Comparison of ENCODE assay signal across 28 cellular contexts in genomic region chr2:72681016-72681995, GRCh38.
A peak's percentile ranks its signal among the peaks of the same experiment; 100 is the strongest.
DNase-seq lines count a peak whose midpoint lies in the region; ATAC-seq and TF ChIP-seq lines count a peak whose summit lies in the region.
"Had no signal": no experiment of that assay in that cellular context is flagged by ENCODE, and none has a peak within 500 bp of the region (broad histone marks: within the 10 kb centered on the region; RNA-seq: fewer than 3 reads in every experiment).

No MANE protein-coding gene starts in this region.

- no peak overlapping the region for H3K4me3 Mint-ChIP-seq in stimulated activated naive CD8-positive, alpha-beta T cell treated with anti-CD3 and anti-CD28 coated beads, Interleukin-15, amount 100 ng/mL, for 72 hours
- H3K4me3 Mint-ChIP-seq: activated CD8-positive, alpha-beta T cell treated with anti-CD3 and anti-CD28 coated beads for 36 hours; activated naive CD8-positive, alpha-beta T cell; naive B cell had no signal

- no peak for TF ChIP-seq CTCF in choroid plexus epithelial cell (conservative IDR thresholded peaks at IDR 0.05; ENCODE audit: low read depth, low read length)

- no peaks in the 10 kb centered on the region for H3K27me3 Mint-ChIP-seq in stimulated activated naive CD8-positive, alpha-beta T cell treated with anti-CD3 and anti-CD28 coated beads, Interleukin-15, amount 100 ng/mL, for 72 hours
- H3K27me3 Mint-ChIP-seq: activated CD8-positive, alpha-beta T cell treated with anti-CD3 and anti-CD28 coated beads for 36 hours; activated naive CD8-positive, alpha-beta T cell; naive B cell had no signal

- H3K9me3 Mint-ChIP-seq in stimulated activated naive CD8-positive, alpha-beta T cell treated with anti-CD3 and anti-CD28 coated beads, Interleukin-15, amount 100 ng/mL, for 72 hours: no peaks in the 10 kb centered on the region
- H3K9me3 Mint-ChIP-seq: activated CD8-positive, alpha-beta T cell treated with anti-CD3 and anti-CD28 coated beads for 36 hours; activated T-helper 2 cell treated with anti-CD3 and anti-CD28 coated beads, Interferon-gamma antibody, Interleukin-2, Interleukin-4, amounts not matched to agents 10 μg/mL and 5 μg/mL and 100 μg/mL, durations not matched to agents 14 hours and 24 hours and 36 hours; naive B cell had no signal

- no peak for DNase-seq in stimulated activated naive CD8-positive, alpha-beta T cell treated with anti-CD3 and anti-CD28 coated beads, Interleukin-15, amount 100 ng/mL, for 72 hours
- no peak for DNase-seq in stimulated activated naive CD8-positive, alpha-beta T cell treated with anti-CD3 and anti-CD28 coated beads, Interleukin-15, Interleukin-2, amounts not matched to agents 100 U/mL and 50 U/mL, for 24 hours
- peak; percentile 27 for DNase-seq in choroid plexus epithelial cell (ENCODE audit: low read depth)
- peak; percentile 12 for DNase-seq in kidney tubule cell (ENCODE audit: low spot score)
- no peak for DNase-seq in germinal center (ENCODE audit: low spot score)
- DNase-seq in NCI-H2227 (lab: John Stamatoyannopoulos, UW; ENCODE audit: unreplicated experiment): no peak
- DNase-seq in DMS53 (lab: John Stamatoyannopoulos, UW): no peak
- DNase-seq in activated effector memory CD4-positive, alpha-beta T cell treated with anti-CD3 and anti-CD28 coated beads, Interleukin-2, amount 50 U/mL, for 16 hours: no peak
- DNase-seq: ACHN; activated CD8-positive, alpha-beta T cell treated with anti-CD3 and anti-CD28 coated beads for 36 hours; dorsolateral prefrontal cortex; heart left ventricle; KG1; mesendoderm; naive B cell; NCI-H1417; NCI-H2029 treated with DMSO at 0.1 percent for 48 hours; NCI-H345; NCI-H748 treated with DMSO at 0.1 percent for 48 hours; stomach; T-helper 2 cell; thyroid gland had no signal

- no peak overlapping the region for H3K4me3 ChIP-seq in choroid plexus epithelial cell (ENCODE audit: low read depth, low read length)
- H3K4me3 ChIP-seq: ascending aorta, BLaER1, dorsolateral prefrontal cortex, heart left ventricle, prostate gland, skin epidermis, stomach, thyroid gland had no signal

- no peaks in the 10 kb centered on the region for H3K4me1 Mint-ChIP-seq in stimulated activated naive CD8-positive, alpha-beta T cell treated with anti-CD3 and anti-CD28 coated beads, Interleukin-15, amount 100 ng/mL, for 72 hours
- H3K4me1 Mint-ChIP-seq: naive B cell had no signal

- peak overlapping the region; percentile 3 to 79 for H3K27ac Mint-ChIP-seq in stimulated activated naive CD8-positive, alpha-beta T cell treated with anti-CD3 and anti-CD28 coated beads, Interleukin-15, amount 100 ng/mL, for 72 hours
- H3K27ac Mint-ChIP-seq: activated CD8-positive, alpha-beta T cell treated with anti-CD3 and anti-CD28 coated beads for 36 hours; activated naive CD8-positive, alpha-beta T cell; activated T-helper 2 cell treated with anti-CD3 and anti-CD28 coated beads, Interferon-gamma antibody, Interleukin-2, Interleukin-4, amounts not matched to agents 10 μg/mL and 5 μg/mL and 100 μg/mL, durations not matched to agents 14 hours and 24 hours and 36 hours; naive B cell had no signal

- no peak for ATAC-seq in stimulated activated naive CD8-positive, alpha-beta T cell treated with anti-CD3 and anti-CD28 coated beads, Interleukin-15, amount 100 ng/mL, for 72 hours
- no peak for ATAC-seq in stimulated activated naive CD8-positive, alpha-beta T cell treated with anti-CD3 and anti-CD28 coated beads, Interleukin-15, Interleukin-2, amounts not matched to agents 100 U/mL and 50 U/mL, for 24 hours
- ATAC-seq: activated CD8-positive, alpha-beta T cell treated with anti-CD3 and anti-CD28 coated beads for 36 hours had no signal

Comparison
In these comparisons a context has a peak if more than half of its experiments do, and no peak if none do; other contexts are left out.
1. DNase-seq: peak in choroid plexus epithelial cell (single experiment) and kidney tubule cell (single experiment); none in stimulated activated naive CD8-positive, alpha-beta T cell treated with anti-CD3 and anti-CD28 coated beads, Interleukin-15, amount 100 ng/mL, for 72 hours (0 of 2), stimulated activated naive CD8-positive, alpha-beta T cell treated with anti-CD3 and anti-CD28 coated beads, Interleukin-15, Interleukin-2, amounts not matched to agents 100 U/mL and 50 U/mL, for 24 hours (single experiment), germinal center (single experiment), NCI-H2227 (single experiment), DMS53 (single experiment) and activated effector memory CD4-positive, alpha-beta T cell treated with anti-CD3 and anti-CD28 coated beads, Interleukin-2, amount 50 U/mL, for 16 hours (single experiment).